ENCODE assay signal across 10 cellular contexts in the genomic region with DNA sequence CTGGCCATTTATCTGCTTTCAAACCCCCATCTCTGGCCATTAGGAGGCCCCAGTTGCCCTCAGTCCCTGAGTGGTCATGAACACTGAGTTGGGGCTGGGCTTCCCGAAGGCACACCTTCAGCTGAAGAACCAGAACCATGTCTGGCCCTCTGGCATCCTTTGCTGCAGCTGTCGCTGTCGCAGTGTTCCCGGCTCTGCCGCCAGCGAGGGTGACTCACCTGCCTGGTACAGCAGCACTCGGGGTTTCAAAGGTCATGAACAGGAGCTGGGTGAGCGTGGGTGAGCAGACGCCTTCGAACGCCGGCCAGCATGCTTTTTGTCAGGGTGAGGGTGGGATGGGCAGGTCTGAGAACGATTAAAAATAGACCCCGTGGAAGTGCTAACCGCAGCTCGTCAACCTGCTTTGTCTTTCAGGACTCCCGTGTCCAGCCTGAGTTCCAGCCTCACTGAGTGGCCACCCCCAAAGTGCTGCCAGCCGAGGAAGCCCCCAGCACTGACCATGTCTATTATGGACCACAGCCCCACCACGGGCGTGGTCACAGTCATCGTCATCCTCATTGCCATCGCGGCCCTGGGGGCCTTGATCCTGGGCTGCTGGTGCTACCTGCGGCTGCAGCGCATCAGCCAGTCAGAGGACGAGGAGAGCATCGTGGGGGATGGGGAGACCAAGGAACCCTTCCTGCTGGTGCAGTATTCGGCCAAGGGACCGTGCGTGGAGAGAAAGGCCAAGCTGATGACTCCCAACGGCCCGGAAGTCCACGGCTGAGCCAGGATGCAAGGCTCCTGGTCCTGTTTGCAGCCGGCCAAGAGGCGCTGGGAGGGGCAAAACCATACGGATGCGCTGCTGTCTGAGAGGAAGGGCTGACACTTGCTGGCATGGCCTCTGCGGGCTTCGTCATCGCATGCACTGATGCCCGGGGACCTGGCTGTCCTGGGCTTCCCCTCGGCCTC. TPM values are rescaled to one million over a fixed set of nuclear protein-coding genes. Genes with fewer than 3 reads are reported as not detected.
DNase-seq lines count a peak whose midpoint lies in the region; ATAC-seq, FAIRE-seq and TF ChIP-seq lines count a peak whose summit lies in the region.
"Had no signal": no experiment of that assay in that cellular context is flagged by ENCODE, and none has a peak within 500 bp of the region (broad histone marks: within the 10 kb centered on the region; RNA-seq: fewer than 3 reads in every experiment).

No MANE protein-coding gene starts in this region.

- H3K4me1 Mint-ChIP-seq in astrocyte (ENCODE audit: low read depth, unreplicated experiment) = peaks cover 32% of the 10 kb centered on the region

- DNase-seq in HK-2 (ENCODE audit: unreplicated experiment) (peak; percentile 52), astrocyte (ENCODE audit: low read depth) (peak; percentile 23), lower lobe of right lung (no peak), NCI-H1105 treated with DMSO at 0.1 percent for 48 hours (lab: John Stamatoyannopoulos, UW) (no peak), NCI-H1436 (lab: John Stamatoyannopoulos, UW) (no peak), pons (ENCODE audit: low spot score) (no peak)
- DNase-seq: NCI-H526 had no signal

- H2AFZ ChIP-seq in astrocyte (ENCODE audit: low read depth, low read length) = no peak overlapping the region

- H3K79me2 ChIP-seq in astrocyte (ENCODE audit: insufficient read depth, low read length) = peaks cover 35% of the 10 kb centered on the region

- peak; percentile 10 to 17 for ATAC-seq in lower lobe of right lung
- no peak for ATAC-seq in GM18858 (IDR thresholded peaks at IDR 0.05; ENCODE audit: unreplicated experiment)

- peaks cover 22% of the 10 kb centered on the region for H3K36me3 Mint-ChIP-seq in astrocyte (ENCODE audit: low read depth, unreplicated experiment)
- H3K36me3 Mint-ChIP-seq: activated naive CD4-positive, alpha-beta T cell treated with anti-CD3 and anti-CD28 coated beads, Interleukin-2, amount 50 U/mL, for 24 hours had no signal

- no peak overlapping the region for H3K4me3 Mint-ChIP-seq in astrocyte (ENCODE audit: unreplicated experiment)
- H3K4me3 Mint-ChIP-seq: activated naive CD4-positive, alpha-beta T cell treated with anti-CD3 and anti-CD28 coated beads, Interleukin-2, amount 50 U/mL, for 24 hours had no signal

- H4K20me1 ChIP-seq in BLaER1 = peaks cover 100% of the 10 kb centered on the region
- H4K20me1 ChIP-seq in astrocyte (ENCODE audit: insufficient read depth, low read length) = peaks cover 99% of the 10 kb centered on the region

- H3K36me3 ChIP-seq in BLaER1 (peaks cover 70% of the 10 kb centered on the region), astrocyte (ENCODE audit: insufficient read depth, low read length) (peaks cover 9% of the 10 kb centered on the region), lower lobe of right lung (peaks cover 54% of the 10 kb centered on the region)

- H3K9me3 ChIP-seq in BLaER1 (no peaks in the 10 kb centered on the region), astrocyte (ENCODE audit: insufficient read depth, low read depth, low read length) (no peaks in the 10 kb centered on the region), lower lobe of right lung (no peaks in the 10 kb centered on the region)

- peak overlapping the region; percentile 98 for H3K4me2 ChIP-seq in BLaER1
- H3K4me2 ChIP-seq in astrocyte (ENCODE audit: low read length) = no peak overlapping the region

- H3K4me3 ChIP-seq in BLaER1 (no peak overlapping the region), astrocyte (ENCODE audit: insufficient read depth, low read depth, low read length) (no peak overlapping the region), lower lobe of right lung (no peak overlapping the region)

- H3K27me3 ChIP-seq in BLaER1 = no peaks in the 10 kb centered on the region
- H3K27me3 ChIP-seq in astrocyte (ENCODE audit: insufficient read depth, low read length) = no peaks in the 10 kb centered on the region
- H3K27me3 ChIP-seq in lower lobe of right lung (ENCODE audit: low read depth) = no peaks in the 10 kb centered on the region

- 0 out of 2 replicates have a peak overlapping the region, but pooled peaks have one; percentile 56 for H3K9ac ChIP-seq in BLaER1
- H3K9ac ChIP-seq in astrocyte (ENCODE audit: low read length) = no peak overlapping the region

- no peaks in the 10 kb centered on the region for H3K9me3 Mint-ChIP-seq in astrocyte (ENCODE audit: unreplicated experiment)
- H3K9me3 Mint-ChIP-seq: activated naive CD4-positive, alpha-beta T cell treated with anti-CD3 and anti-CD28 coated beads, Interleukin-2, amount 50 U/mL, for 24 hours had no signal

- no peak for FAIRE-seq in astrocyte (lab: Jason Lieb, UNC)

- intact Hi-C loops in lower lobe of right lung (cut with DNase I) = no loop called here

- H3K27me3 Mint-ChIP-seq in astrocyte (ENCODE audit: low read depth, unreplicated experiment) = no peaks in the 10 kb centered on the region
- H3K27me3 Mint-ChIP-seq: activated naive CD4-positive, alpha-beta T cell treated with anti-CD3 and anti-CD28 coated beads, Interleukin-2, amount 50 U/mL, for 24 hours had no signal

- H3K27ac ChIP-seq in BLaER1 = 0 out of 2 replicates have a peak overlapping the region, but pooled peaks have one; percentile 73
- H3K27ac ChIP-seq in astrocyte (ENCODE audit: low read depth, low read length) = no peak overlapping the region
- H3K27ac ChIP-seq in lower lobe of right lung = no peak overlapping the region

- TF ChIP-seq CTCF in astrocyte (IDR thresholded peaks at IDR 0.05; ENCODE audit: insufficient read depth, low read depth, low read length) (no peak), lower lobe of right lung (IDR thresholded peaks at IDR 0.05) (no peak)

- H3K27ac Mint-ChIP-seq in astrocyte (ENCODE audit: unreplicated experiment) = no peak overlapping the region

- H3K4me1 ChIP-seq in BLaER1 (peaks cover 100% of the 10 kb centered on the region), astrocyte (ENCODE audit: insufficient read depth, low read length) (peaks cover 26% of the 10 kb centered on the region), lower lobe of right lung (peaks cover 67% of the 10 kb centered on the region)

RNA-seq across cellular contexts. Expression of a gene that starts 7.6 kb away (rescaled TPM):
- total RNA-seq in astrocyte (12.2 and 16.7 TPM in 2 replicates), lower lobe of right lung (25.5 TPM)

Comparison
In these comparisons a context has a peak if more than half of its experiments do, and no peak if none do; other contexts are left out.
1. DNase-seq: peak in HK-2 (single experiment) and astrocyte (single experiment); none in lower lobe of right lung (single experiment), NCI-H1105 treated with DMSO at 0.1 percent for 48 hours (single experiment), NCI-H1436 (single experiment) and pons (single experiment).